ENCODE assay signal across 9 cellular contexts in genomic region chr3:11637901-11638668, GRCh38. TPM values are rescaled to one million over a fixed set of nuclear protein-coding genes. Genes with fewer than 3 reads are reported as not detected.
A peak's percentile ranks its signal among the peaks of the same experiment; 100 is the strongest.
DNase-seq lines count a peak whose midpoint lies in the region; ATAC-seq, FAIRE-seq and TF ChIP-seq lines count a peak whose summit lies in the region.
"Had no signal": no experiment of that assay in that cellular context is flagged by ENCODE, and none has a peak within 500 bp of the region (broad histone marks: within the 10 kb centered on the region; RNA-seq: fewer than 3 reads in every experiment).

No MANE protein-coding gene starts in this region.

- TF ChIP-seq CTCF in SK-N-SH (IDR thresholded peaks at IDR 0.05) (no peak), psoas muscle (IDR thresholded peaks at IDR 0.05) (no peak)

- H3K79me2 ChIP-seq in SK-N-SH (ENCODE audit: insufficient read depth), result peaks cover 100% of the 10 kb centered on the region

- WGBS in SK-N-SH (ENCODE audit: low lambda C conversion rate), result 20% methylated on average over 13 of the region's 13 CpGs
- 10 to 21% (median 17%) methylated on average over 13 of the region's 13 CpGs for WGBS in psoas muscle, 3 donors

- intact Hi-C loops in psoas muscle (cut with DNase I), result loop anchor here in 1 of 2 donors (5.0 kb wide), 1 partner anchor 36 kb away; no protein-coding TSS in a partner anchor

- peak overlapping the region; percentile 84 for H3K4me2 ChIP-seq in SK-N-SH

- no peaks in the 10 kb centered on the region for H3K27me3 ChIP-seq in SK-N-SH (ENCODE audit: insufficient read depth)
- no peaks in the 10 kb centered on the region for H3K27me3 ChIP-seq in psoas muscle (ENCODE audit: insufficient read depth in 3 of 3, low read length in 2 of 3)

- peaks cover 76% of the 10 kb centered on the region for H4K20me1 ChIP-seq in SK-N-SH (ENCODE audit: insufficient read depth)

- H3K9ac ChIP-seq in SK-N-SH, result peak overlapping the region; percentile 66

- peak in 1 of 2 experiments; percentile 7; a peak in 1 of 4 replicates for TF ChIP-seq EP300 in SK-N-SH (IDR thresholded peaks at IDR 0.05; ENCODE audit: borderline replicate concordance in 1 of 2, low read depth in 1 of 2, low read length in 1 of 2)

- peaks cover 21% of the 10 kb centered on the region for H3F3A ChIP-seq in SK-N-SH (replicated peaks; ENCODE audit: insufficient read depth)

- peaks cover 49 to 57% of the 10 kb centered on the region in 2 experiments for H3K4me1 ChIP-seq in SK-N-SH (ENCODE audit: control insufficient read depth in 1 of 2, insufficient read depth in 2 of 2, low read depth in 1 of 2, low read length in 1 of 2)
- peaks cover 83% of the 10 kb centered on the region for H3K4me1 ChIP-seq in psoas muscle

- peaks cover 0 to 12% of the 10 kb centered on the region in 2 experiments for H3K36me3 ChIP-seq in SK-N-SH (replicated peaks in 1 of 2; ENCODE audit: control insufficient read depth in 1 of 2, insufficient read depth in 2 of 2, low read length in 1 of 2)
- no peaks in the 10 kb centered on the region for H3K36me3 ChIP-seq in psoas muscle (ENCODE audit: insufficient read depth in 1 of 2, low read depth in 1 of 2)

- ATAC-seq in psoas muscle (no peak), HG03457 (IDR thresholded peaks at IDR 0.05; ENCODE audit: unreplicated experiment) (no peak)

- H3K4me3 ChIP-seq in SK-N-SH (ENCODE audit: low read depth in 2 of 2, low read length in 1 of 2) (peak overlapping the region; percentile 30 to 71), psoas muscle (peak overlapping the region; percentile 76)

- H3K9me3 ChIP-seq in SK-N-SH (no peaks in the 10 kb centered on the region), psoas muscle (no peaks in the 10 kb centered on the region)

- TF ChIP-seq RAD21 in SK-N-SH (IDR thresholded peaks at IDR 0.05; ENCODE audit: low read length), result no peak

- CTCF ChIA-PET in SK-N-SH (lab: Yijun Ruan, JAX), result interaction anchor here (0.6 to 3.2 kb wide), 10 partner anchors 9 to 259 kb away, joined by 3 to 18 read pairs (median 4); no protein-coding TSS in a partner anchor

- DNase-seq in EL (peak; percentile 40), SK-N-SH (peak; percentile 27), fibroblast of gingiva (ENCODE audit: low read depth) (peak; percentile 95), psoas muscle (no peak), epidermal melanocyte (ENCODE audit: insufficient read length, low spot score) (no peak), GM19239 (ENCODE audit: insufficient read length, low spot score) (no peak), DMS 273 (lab: John Stamatoyannopoulos, UW; ENCODE audit: unreplicated experiment) (no peak)
- DNase-seq: activated CD4-positive, alpha-beta T cell treated with anti-CD3 and anti-CD28 coated beads, Interleukin-2, amount 50 U/mL, for 48 hours had no signal

- no peak for FAIRE-seq in GM19239 (lab: Jason Lieb, UNC)

- H3K27ac ChIP-seq in SK-N-SH (ENCODE audit: low read depth in 2 of 2, low read length in 1 of 2) (peak overlapping the region; percentile 91 to 98), psoas muscle (peak overlapping the region; percentile 98)

- POLR2A ChIA-PET in SK-N-SH (lab: Yijun Ruan, JAX), result interaction anchor here (0.6 to 1.2 kb wide), 3 partner anchors 25 to 79 kb away, joined by 3 to 4 read pairs (median 3); no protein-coding TSS in a partner anchor

- no peak overlapping the region for H2AFZ ChIP-seq in SK-N-SH (ENCODE audit: low read depth)

- H3K9me2 ChIP-seq in SK-N-SH, result no peaks in the 10 kb centered on the region

TF ChIP-seq in SK-N-SH, 30 proteins besides CTCF, POLR2A, EP300 and RAD21:
- TF ChIP-seq SIN3A (IDR thresholded peaks at IDR 0.05; ENCODE audit: borderline replicate concordance, low read depth, low read length), result no peak
- TF ChIP-seq MXI1 (IDR thresholded peaks at IDR 0.05; ENCODE audit: low read depth, low read length), result peak; percentile 40
- peak; percentile 11; the same call in 1 of the 2 replicates for TF ChIP-seq RFX5 (IDR thresholded peaks at IDR 0.05; ENCODE audit: low read length)
- no peak for TF ChIP-seq GATA2 (CRISPR knock-in tag; IDR thresholded peaks at IDR 0.05)
- TF ChIP-seq TCF12 (IDR thresholded peaks at IDR 0.05), result peak; percentile 49; the same call in 1 of the 2 replicates
- no peak for TF ChIP-seq IRF3 (IDR thresholded peaks at IDR 0.05; ENCODE audit: low read depth, low read length)
- TF ChIP-seq FOXM1 (IDR thresholded peaks at IDR 0.05; ENCODE audit: low read depth), result no peak
- TF ChIP-seq YY1 (IDR thresholded peaks at IDR 0.05; ENCODE audit: low read depth), result no peak

RNA-seq across cellular contexts. Expression of gene VGLL4, which starts 5.6 kb away (rescaled TPM):
- polyA plus RNA-seq in SK-N-SH (2012; rRNA removed) (48.9 and 52.1 TPM in 2 replicates), psoas muscle (10 to 100 TPM in 1 of 3 donors, 1 to 10 TPM in 2; 8.0 to 14.5 (median 8.3) TPM)
- 40.5 and 45.5 TPM in 2 replicates for polyA plus RNA-seq in SK-N-SH (2012; cell fraction: cytosol; rRNA removed)
- 60.2 and 71.7 TPM in 2 replicates for polyA plus RNA-seq in SK-N-SH (2012; cell fraction: nucleus; rRNA removed)
- 10 to 100 TPM; 11.2 to 14.8 (median 12.7) TPM for total RNA-seq in psoas muscle

Comparison
In these comparisons a context has a peak if more than half of its experiments do, and no peak if none do; other contexts are left out.
1. DNase-seq: peak in EL (single experiment), SK-N-SH (single experiment) and fibroblast of gingiva (single experiment); none in psoas muscle (0 of 2), epidermal melanocyte (single experiment), GM19239 (single experiment) and DMS 273 (single experiment).